ENCODE assay signal across 9 cellular contexts in the genomic region with DNA sequence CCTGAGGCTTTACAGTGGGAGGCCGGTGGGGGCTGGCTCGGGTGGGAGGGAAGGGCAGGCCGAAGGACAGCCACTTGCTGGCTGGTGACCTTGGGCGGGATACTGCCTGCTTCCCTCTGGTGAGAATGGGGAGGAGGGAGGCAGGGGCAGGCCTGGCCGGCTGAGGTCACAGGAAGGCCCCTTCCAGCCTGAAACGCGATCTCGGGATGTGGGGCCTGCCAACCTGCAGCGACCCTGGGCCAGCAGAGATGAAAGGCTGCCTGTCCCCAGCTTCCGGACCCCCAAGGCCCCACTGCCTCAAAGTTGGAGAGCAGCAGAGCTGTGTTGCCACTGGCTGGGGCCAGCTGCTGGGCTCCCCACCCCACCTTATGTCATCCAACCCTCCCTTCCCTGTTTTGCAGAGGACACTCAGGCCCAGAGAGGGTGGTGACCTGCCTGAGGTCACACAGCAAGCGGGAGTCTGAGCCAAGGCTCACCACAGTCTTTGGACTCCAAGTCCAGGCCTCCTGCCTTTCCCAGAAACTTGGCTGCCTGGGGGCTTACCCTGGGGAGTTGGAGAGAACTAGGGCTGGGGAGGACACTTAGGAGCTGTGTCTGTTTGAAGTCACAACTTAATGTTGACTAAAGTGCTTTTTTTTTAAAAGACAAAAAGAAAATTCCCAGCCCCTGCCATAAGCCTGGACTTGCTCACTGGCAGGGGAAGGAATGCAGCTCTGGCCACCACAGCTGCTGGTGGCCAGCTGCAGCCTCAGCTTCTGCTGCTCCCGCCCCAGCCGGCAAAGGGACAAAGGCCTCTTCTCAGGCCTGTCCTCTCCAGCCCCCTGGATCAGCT. TPM values are rescaled to one million over a fixed set of nuclear protein-coding genes. Genes with fewer than 3 reads are reported as not detected.
A peak's percentile ranks its signal among the peaks of the same experiment; 100 is the strongest.
DNase-seq lines count a peak whose midpoint lies in the region; ATAC-seq and TF ChIP-seq lines count a peak whose summit lies in the region.
"Had no signal": no experiment of that assay in that cellular context is flagged by ENCODE, and none has a peak within 500 bp of the region (broad histone marks: within the 10 kb centered on the region; RNA-seq: fewer than 3 reads in every experiment).

No MANE protein-coding gene starts in this region.

- peaks cover 0 to 1% (median 0%) of the 10 kb centered on the region in 3 donors for H3K27me3 Mint-ChIP-seq in CD14-positive monocyte (ENCODE audit: low read depth in 3 of 3)

- POLR2A ChIA-PET in HEK293T (lab: Yijun Ruan, JAX): interaction anchor here (0.7 to 1.1 kb wide), 2 partner anchors 10 to 15 kb away, joined by 3 read pairs; a partner anchor contains a TSS

- CTCF ChIA-PET in HEK293T (lab: Yijun Ruan, JAX): interaction anchor here (0.5 kb wide), 1 partner anchor 54 kb away, joined by 4 read pairs; no protein-coding TSS in a partner anchor

- no peaks in the 10 kb centered on the region for H3K36me3 Mint-ChIP-seq in CD14-positive monocyte

- intact Hi-C loops in sciatic nerve (cut with DNase I) (no loop called here), CD14-positive monocyte (cut with micrococcal nuclease) (no loop called here)

- DNase-seq in HEK293T (ENCODE audit: extremely low spot score) (peak; percentile 24), cerebellar cortex (ENCODE audit: low spot score) (peak; percentile 60), iris pigment epithelial cell (ENCODE audit: low read depth) (peak; percentile 31), sciatic nerve (ENCODE audit: low spot score) (peak; percentile 91), CD14-positive monocyte (ENCODE audit: low spot score) (no peak), NCI-H82 treated with DMSO at 0.1 percent for 48 hours (lab: John Stamatoyannopoulos, UW; ENCODE audit: unreplicated experiment) (no peak), activated T-cell treated with anti-CD3 and anti-CD28 coated beads for 4 hours (no peak), NCI-H526 (lab: John Stamatoyannopoulos, UW) (no peak)
- DNase-seq: activated CD4-positive, alpha-beta T cell treated with anti-CD3 and anti-CD28 coated beads, Interleukin-2, amount 50 U/mL, for 1 hour had no signal

- no peak overlapping the region for H3K4me3 Mint-ChIP-seq in CD14-positive monocyte

- no peak for TF ChIP-seq CTCF in CD14-positive monocyte (IDR thresholded peaks at IDR 0.05)

- H3K27ac Mint-ChIP-seq in CD14-positive monocyte: no peak overlapping the region

- ATAC-seq in sciatic nerve: peak; percentile 91

- peaks cover 0 to 2% (median 0%) of the 10 kb centered on the region in 7 donors for H3K9me3 Mint-ChIP-seq in CD14-positive monocyte

- no peaks in the 10 kb centered on the region for H3K4me1 Mint-ChIP-seq in CD14-positive monocyte

TF ChIP-seq in HEK293T, 16 proteins besides CTCF, POLR2A, EP300 and RAD21:
- TF ChIP-seq NFRKB (IDR thresholded peaks at IDR 0.05) (no peak), SP1 (IDR thresholded peaks at IDR 0.05) (no peak), BHLHE40 (IDR thresholded peaks at IDR 0.05; ENCODE audit: borderline replicate concordance) (no peak), FOXM1 (IDR thresholded peaks at IDR 0.05; ENCODE audit: borderline replicate concordance) (no peak), L3MBTL2 (conservative IDR thresholded peaks at IDR 0.05) (no peak), ZNF384 (IDR thresholded peaks at IDR 0.05) (no peak), TARDBP (IDR thresholded peaks at IDR 0.05) (no peak), ELF4 (IDR thresholded peaks at IDR 0.05) (no peak), LEF1 (IDR thresholded peaks at IDR 0.05; ENCODE audit: borderline replicate concordance) (no peak), FOXK2 (IDR thresholded peaks at IDR 0.05) (no peak), HDGF (IDR thresholded peaks at IDR 0.05; ENCODE audit: borderline replicate concordance) (no peak), CTBP1 (IDR thresholded peaks at IDR 0.05; ENCODE audit: borderline replicate concordance) (no peak), ARNT (IDR thresholded peaks at IDR 0.05) (no peak), FOXA1 (IDR thresholded peaks at IDR 0.05) (no peak), SUZ12 (IDR thresholded peaks at IDR 0.05) (no peak)
- TF ChIP-seq, protein P1, sequence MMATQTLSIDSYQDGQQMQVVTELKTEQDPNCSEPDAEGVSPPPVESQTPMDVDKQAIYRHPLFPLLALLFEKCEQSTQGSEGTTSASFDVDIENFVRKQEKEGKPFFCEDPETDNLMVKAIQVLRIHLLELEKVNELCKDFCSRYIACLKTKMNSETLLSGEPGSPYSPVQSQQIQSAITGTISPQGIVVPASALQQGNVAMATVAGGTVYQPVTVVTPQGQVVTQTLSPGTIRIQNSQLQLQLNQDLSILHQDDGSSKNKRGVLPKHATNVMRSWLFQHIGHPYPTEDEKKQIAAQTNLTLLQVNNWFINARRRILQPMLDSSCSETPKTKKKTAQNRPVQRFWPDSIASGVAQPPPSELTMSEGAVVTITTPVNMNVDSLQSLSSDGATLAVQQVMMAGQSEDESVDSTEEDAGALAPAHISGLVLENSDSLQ (IDR thresholded peaks at IDR 0.05): no peak
TF ChIP-seq in HEK293T: peak in this region for 0.

RNA-seq across cellular contexts. Expression of a gene that starts 14.8 kb away (rescaled TPM):
- 183 TPM for total RNA-seq in sciatic nerve
- 10 to 100 TPM; 53.5 to 86.4 TPM for polyA plus RNA-seq in CD14-positive monocyte

Comparison
In these comparisons a context has a peak if more than half of its experiments do, and no peak if none do; other contexts are left out.
1. DNase-seq: peak in HEK293T (single experiment), cerebellar cortex (single experiment), iris pigment epithelial cell (single experiment) and sciatic nerve (single experiment); none in CD14-positive monocyte (single experiment), NCI-H82 treated with DMSO at 0.1 percent for 48 hours (single experiment), activated T-cell treated with anti-CD3 and anti-CD28 coated beads for 4 hours (single experiment) and NCI-H526 (0 of 2).